ENCODE assay signal across 1 cellular context in genomic region chr15:62240697-62241096, GRCh38.
TF ChIP-seq lines count a peak whose summit lies in the region.

No MANE protein-coding gene starts in this region.

TF ChIP-seq in GM23338, 12 proteins besides CTCF, POLR2A, EP300 and RAD21 (continued from another document):
- TF ChIP-seq ZNF462 (CRISPR knock-in tag; IDR thresholded peaks at IDR 0.05): no peak
- TF ChIP-seq JUNB (IDR thresholded peaks at IDR 0.05; ENCODE audit: unreplicated experiment): no peak
- no peak for TF ChIP-seq ETS1 (IDR thresholded peaks at IDR 0.05)
- TF ChIP-seq POLR2AphosphoS5 (IDR thresholded peaks at IDR 0.05; ENCODE audit: low read depth): no peak
- TF ChIP-seq STAT1 (IDR thresholded peaks at IDR 0.05; ENCODE audit: unreplicated experiment): no peak
- TF ChIP-seq EZH2 (IDR thresholded peaks at IDR 0.05; ENCODE audit: low read depth, unreplicated experiment): no peak
- no peak for TF ChIP-seq CREB1 (CRISPR knock-in tag; IDR thresholded peaks at IDR 0.05; ENCODE audit: low read depth)
- TF ChIP-seq ZNF114 (CRISPR knock-in tag; IDR thresholded peaks at IDR 0.05): no peak
- no peak for TF ChIP-seq REST (IDR thresholded peaks at IDR 0.05; ENCODE audit: unreplicated experiment)
- TF ChIP-seq NANOG (IDR thresholded peaks at IDR 0.05; ENCODE audit: borderline replicate concordance): no peak
TF ChIP-seq in GM23338: peak in this region for 0.
